ENCODE assay signal across 1 cellular context in the genomic region with DNA sequence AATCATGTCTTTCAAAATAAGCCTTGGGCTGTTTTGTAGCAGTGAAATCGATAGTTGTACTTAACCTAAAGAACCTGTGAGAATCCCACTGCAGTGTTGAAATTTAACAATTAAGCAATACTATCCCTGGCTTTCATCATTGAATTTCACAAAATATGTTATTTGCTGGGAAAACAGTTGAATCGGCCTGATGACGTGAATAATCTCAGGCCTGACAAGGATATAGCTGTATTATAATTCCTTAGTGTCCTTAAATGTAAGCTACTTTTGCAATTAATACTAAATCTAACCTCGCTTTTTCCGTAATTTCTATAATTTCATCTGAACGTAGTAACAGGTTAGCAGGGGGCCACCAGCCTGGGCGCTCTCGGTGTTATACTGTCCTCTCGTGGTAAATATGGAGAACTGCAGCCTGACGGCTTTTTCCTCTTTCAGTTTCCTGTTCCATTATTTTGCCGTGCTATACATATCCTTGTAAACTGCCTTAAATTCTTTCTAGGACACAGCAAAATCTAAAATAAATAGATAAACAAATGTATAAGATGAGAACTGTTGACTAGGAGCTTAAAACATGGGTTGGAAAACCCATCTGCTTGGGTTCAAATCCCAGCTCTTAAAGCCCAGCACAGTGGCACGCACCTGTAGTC.
A peak's percentile ranks its signal among the peaks of the same experiment; 100 is the strongest.
TF ChIP-seq lines count a peak whose summit lies in the region.

No MANE protein-coding gene starts in this region.

TF ChIP-seq in IMR-90, 13 proteins besides CTCF, POLR2A, EP300 and RAD21 (continued from another document):
- TF ChIP-seq RFX5 (IDR thresholded peaks at IDR 0.05; ENCODE audit: low read depth, low read length) (no peak), BHLHE40 (IDR thresholded peaks at IDR 0.05; ENCODE audit: low read depth, low read length) (no peak), SMC3 (IDR thresholded peaks at IDR 0.05; ENCODE audit: low read depth, low read length) (peak; percentile 100), MAFK (IDR thresholded peaks at IDR 0.05; ENCODE audit: low read depth, low read length) (no peak)
